In genomic region chr5:181215997-181216982, GRCh38 we compare ENCODE assay signal across 8 cellular contexts. TPM values are rescaled to one million over a fixed set of nuclear protein-coding genes. Genes with fewer than 3 reads are reported as not detected.
DNase-seq lines count a peak whose midpoint lies in the region; ATAC-seq and TF ChIP-seq lines count a peak whose summit lies in the region.

No MANE protein-coding gene starts in this region.

- peak; percentile 37 for DNase-seq in GM23338 (ENCODE audit: low spot score)
- peak; percentile 79 for DNase-seq in fibroblast of mammary gland (ENCODE audit: low read depth)
- DNase-seq in stimulated activated CD8-positive, alpha-beta memory T cell treated with anti-CD3 and anti-CD28 coated beads, Interleukin-4, amount 100 ng/mL, for 48 hours, result peak; percentile 57
- no peak for DNase-seq in HUDEP-2 (lab: John Stamatoyannopoulos, UW; ENCODE audit: unreplicated experiment in 76 of 76)
- DNase-seq in germinal center (ENCODE audit: low spot score), result no peak
- DNase-seq in SK-N-DZ (ENCODE audit: low spot score), result no peak
- DNase-seq in kidney glomerular epithelial cell (lab: John Stamatoyannopoulos, UW), result no peak

- H3K27me3 ChIP-seq in GM23338 (ENCODE audit: insufficient read depth), result peaks cover 12% of the 10 kb centered on the region

- TF ChIP-seq CTCF in GM23338 (conservative IDR thresholded peaks at IDR 0.05; ENCODE audit: low read depth in 2 of 2) (no peak), fibroblast of mammary gland (conservative IDR thresholded peaks at IDR 0.05; ENCODE audit: control insufficient read depth, insufficient read depth, low read depth, low read length) (no peak)

- peaks cover 42% of the 10 kb centered on the region for H3K27me3 Mint-ChIP-seq in GM23338 (ENCODE audit: insufficient read depth, low read depth, poor library complexity)

- ATAC-seq in GM23338 (no peak), SK-N-SH treated with all-trans-retinoic acid at 6 μM for 48 hours (peak; percentile 51)

- H3K27ac Mint-ChIP-seq in GM23338, result no peak overlapping the region

- no peaks in the 10 kb centered on the region for H3K9me2 ChIP-seq in GM23338 (ENCODE audit: insufficient read depth)

- H3K4me3 Mint-ChIP-seq in GM23338, result peak overlapping the region; percentile 83

- H3K27ac ChIP-seq in GM23338 (ENCODE audit: low read depth), result no peak overlapping the region

- peaks cover 17% of the 10 kb centered on the region for H3F3A ChIP-seq in GM23338 (replicated peaks; ENCODE audit: low read depth)

- H3K4me2 ChIP-seq in GM23338, result peak overlapping the region; percentile 84

- H3K36me3 ChIP-seq in GM23338 (ENCODE audit: insufficient read depth), result no peaks in the 10 kb centered on the region

- H3K36me3 Mint-ChIP-seq in GM23338 (ENCODE audit: low read depth), result peaks cover 4% of the 10 kb centered on the region; the same call in 1 of the 3 replicates

- no peaks in the 10 kb centered on the region for H3K79me2 ChIP-seq in GM23338 (replicated peaks; ENCODE audit: insufficient read depth)

- H4K20me1 ChIP-seq in GM23338 (replicated peaks; ENCODE audit: insufficient read depth), result no peaks in the 10 kb centered on the region; the same call in 1 of the 2 replicates

- H3K4me3 ChIP-seq in GM23338, result peak overlapping the region; percentile 63
- H3K4me3 ChIP-seq in fibroblast of mammary gland (ENCODE audit: control insufficient read depth, low read depth, low read length), result peak overlapping the region; percentile 55

- peaks cover 3% of the 10 kb centered on the region; the same call in 1 of the 2 replicates for H3K4me1 ChIP-seq in GM23338 (ENCODE audit: insufficient read depth)

- H3K9me3 Mint-ChIP-seq in GM23338, result peaks cover 6% of the 10 kb centered on the region; the same call in 2 of the 3 replicates

- H2AFZ ChIP-seq in GM23338, result peak overlapping the region; percentile 76; the same call in 1 of the 2 replicates

- peaks cover 13% of the 10 kb centered on the region for H3K4me1 Mint-ChIP-seq in GM23338

TF ChIP-seq in GM23338, 12 proteins besides CTCF, POLR2A, EP300 and RAD21 (continues in another document):
- no peak for TF ChIP-seq NANOG (IDR thresholded peaks at IDR 0.05; ENCODE audit: borderline replicate concordance)
- TF ChIP-seq CREB1 (CRISPR knock-in tag; IDR thresholded peaks at IDR 0.05; ENCODE audit: low read depth), result no peak
- TF ChIP-seq POLR2AphosphoS5 (IDR thresholded peaks at IDR 0.05; ENCODE audit: low read depth), result no peak

TF ChIP-seq in SK-N-SH treated with all-trans-retinoic acid at 6 μM for 48 hours, 23 proteins besides CTCF, POLR2A, EP300 and RAD21:
- TF ChIP-seq ZFP3 (CRISPR knock-in tag; IDR thresholded peaks at IDR 0.05), result no peak
- TF ChIP-seq RARB (CRISPR knock-in tag; IDR thresholded peaks at IDR 0.05), result no peak
- TF ChIP-seq PPARA (CRISPR knock-in tag; IDR thresholded peaks at IDR 0.05; ENCODE audit: borderline replicate concordance), result no peak
- TF ChIP-seq TOX (CRISPR knock-in tag; IDR thresholded peaks at IDR 0.05; ENCODE audit: borderline replicate concordance), result no peak
- TF ChIP-seq, protein P1, sequence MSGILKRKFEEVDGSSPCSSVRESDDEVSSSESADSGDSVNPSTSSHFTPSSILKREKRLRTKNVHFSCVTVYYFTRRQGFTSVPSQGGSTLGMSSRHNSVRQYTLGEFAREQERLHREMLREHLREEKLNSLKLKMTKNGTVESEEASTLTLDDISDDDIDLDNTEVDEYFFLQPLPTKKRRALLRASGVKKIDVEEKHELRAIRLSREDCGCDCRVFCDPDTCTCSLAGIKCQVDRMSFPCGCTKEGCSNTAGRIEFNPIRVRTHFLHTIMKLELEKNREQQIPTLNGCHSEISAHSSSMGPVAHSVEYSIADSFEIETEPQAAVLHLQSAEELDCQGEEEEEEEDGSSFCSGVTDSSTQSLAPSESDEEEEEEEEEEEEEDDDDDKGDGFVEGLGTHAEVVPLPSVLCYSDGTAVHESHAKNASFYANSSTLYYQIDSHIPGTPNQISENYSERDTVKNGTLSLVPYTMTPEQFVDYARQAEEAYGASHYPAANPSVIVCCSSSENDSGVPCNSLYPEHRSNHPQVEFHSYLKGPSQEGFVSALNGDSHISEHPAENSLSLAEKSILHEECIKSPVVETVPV (CRISPR knock-in tag; IDR thresholded peaks at IDR 0.05), result no peak

RNA-seq across cellular contexts. Expression of gene TRIM41, which starts 6.8 kb away (rescaled TPM):
- total RNA-seq in GM23338 (2014; rRNA removed; shearing (Covaris generic)), result 8.7 and 9.7 TPM in 2 replicates
- 6.2 and 7.3 TPM in 2 replicates for polyA plus RNA-seq in GM23338 (2016; fragmentation: Nextera tagmentation; extraction: Ambion mirVana)
- polyA plus RNA-seq in SK-N-DZ (2014; cell fraction: cytosol; rRNA removed), result 12.7 and 19.2 TPM in 2 replicates
- 56.8 and 82.1 TPM in 2 replicates for polyA plus RNA-seq in SK-N-DZ (2014; cell fraction: nucleus; rRNA removed)

RNA-seq across cellular contexts. Expression of gene TRIM7, which starts 11.3 kb away (rescaled TPM):
- total RNA-seq in GM23338 (2014; rRNA removed; shearing (Covaris generic)), result 0.56 and 0.66 TPM in 2 replicates
- 0.37 and 0.53 TPM in 2 replicates for polyA plus RNA-seq in GM23338 (2016; fragmentation: Nextera tagmentation; extraction: Ambion mirVana)
- 0.17 and 1.8 TPM in 2 replicates for polyA plus RNA-seq in SK-N-DZ (2014; cell fraction: cytosol; rRNA removed)
- 2.4 and 4.4 TPM in 2 replicates for polyA plus RNA-seq in SK-N-DZ (2014; cell fraction: nucleus; rRNA removed)

RNA-seq across cellular contexts. Expression of gene RACK1, which starts 27.4 kb away (rescaled TPM):
- total RNA-seq in GM23338 (2014; rRNA removed; shearing (Covaris generic)), result 4,589 and 4,798 TPM in 2 replicates
- polyA plus RNA-seq in GM23338 (2016; fragmentation: Nextera tagmentation; extraction: Ambion mirVana), result 2,372 and 2,567 TPM in 2 replicates
- 4,590 and 4,863 TPM in 2 replicates for polyA plus RNA-seq in SK-N-DZ (2014; cell fraction: cytosol; rRNA removed)
- polyA plus RNA-seq in SK-N-DZ (2014; cell fraction: nucleus; rRNA removed), result 2,745 and 2,800 TPM in 2 replicates

RNA-seq across cellular contexts. Expression of gene TRIM52, which starts 44.7 kb away (rescaled TPM):
- total RNA-seq in GM23338 (2014; rRNA removed; shearing (Covaris generic)), result 2.9 and 6.2 TPM in 2 replicates
- polyA plus RNA-seq in GM23338 (2016; fragmentation: Nextera tagmentation; extraction: Ambion mirVana), result 4.1 and 8.1 TPM in 2 replicates
- 18.3 TPM in 2 replicates for polyA plus RNA-seq in SK-N-DZ (2014; cell fraction: cytosol; rRNA removed)
- 31.7 and 40.4 TPM in 2 replicates for polyA plus RNA-seq in SK-N-DZ (2014; cell fraction: nucleus; rRNA removed)

Comparison
In these comparisons a context has a peak if more than half of its experiments do, and no peak if none do; other contexts are left out.
1. DNase-seq: peak in GM23338 (single experiment), fibroblast of mammary gland (single experiment) and stimulated activated CD8-positive, alpha-beta memory T cell treated with anti-CD3 and anti-CD28 coated beads, Interleukin-4, amount 100 ng/mL, for 48 hours (single experiment); none in HUDEP-2 (0 of 76), germinal center (single experiment), SK-N-DZ (single experiment) and kidney glomerular epithelial cell (single experiment).